Comparison of ENCODE assay signal across 16 cellular contexts in genomic region chr11:70028147-70028855, GRCh38. TPM values are rescaled to one million over a fixed set of nuclear protein-coding genes. Genes with fewer than 3 reads are reported as not detected.
DNase-seq lines count a peak whose midpoint lies in the region; ATAC-seq and TF ChIP-seq lines count a peak whose summit lies in the region.
"Had no signal": no experiment of that assay in that cellular context is flagged by ENCODE, and none has a peak within 500 bp of the region (broad histone marks: within the 10 kb centered on the region; RNA-seq: fewer than 3 reads in every experiment).

No MANE protein-coding gene starts in this region.

- no peak overlapping the region for H2AFZ ChIP-seq in mammary epithelial cell (ENCODE audit: low read depth, low read length)

- in situ Hi-C loops in GM13976 (cut with MboI; ENCODE audit: low sequenced_read_pairs, unreplicated experiment) (no loop called here), mammary epithelial cell (cut with MboI; ENCODE audit: low sequenced_read_pairs in 2 of 2) (no loop called here)

- CTCF ChIA-PET in mammary epithelial cell (lab: Charles Lee; ENCODE audit: low non-redundant PET): no interaction called here

- TF ChIP-seq CTCF in right atrium auricular region (IDR thresholded peaks at IDR 0.05) (no peak), coronary artery (IDR thresholded peaks at IDR 0.05) (no peak), GM13976 (IDR thresholded peaks at IDR 0.05; ENCODE audit: borderline replicate concordance, control extremely low read depth, extremely low read depth, insufficient read depth, missing control alignments) (no peak), mammary epithelial cell (conservative IDR thresholded peaks at IDR 0.05 in 1 of 2, IDR thresholded peaks at IDR 0.05 in 1 of 2; ENCODE audit: extremely low read depth in 1 of 2, insufficient read depth in 1 of 2, low read depth in 1 of 2, low read length in 2 of 2) (no peak)

- BruUV-seq in mammary epithelial cell (replicated peaks; lab: Mats Ljungman, UMichigan): no TSS peak

- no peaks in the 10 kb centered on the region for H4K20me1 ChIP-seq in mammary epithelial cell (ENCODE audit: insufficient read depth, low read length)
- H4K20me1 ChIP-seq: BLaER1 had no signal

- intact Hi-C loops in cardiac septum (cut with DNase I) (no loop called here), mammary epithelial cell (cut with micrococcal nuclease) (no loop called here)

- dilution Hi-C loops in mammary epithelial cell (cut with HindIII; ENCODE audit: low sequenced_read_pairs): no loop called here

- H3K4me2 ChIP-seq in mammary epithelial cell (ENCODE audit: insufficient read depth, low read depth, low read length): no peak overlapping the region

- H3K27me3 ChIP-seq in right atrium auricular region (no peaks in the 10 kb centered on the region), mammary epithelial cell (ENCODE audit: insufficient read depth, low read length) (no peaks in the 10 kb centered on the region)
- H3K27me3 ChIP-seq: BLaER1 had no signal

- DNase-seq in cardiac septum (ENCODE audit: low spot score) (peak; percentile 36), right atrium auricular region (ENCODE audit: low spot score) (no peak), coronary artery (ENCODE audit: low spot score) (peak; percentile 57), left lobe of liver (ENCODE audit: low spot score) (peak; percentile 47), ureter (ENCODE audit: low spot score) (peak; percentile 22), GM13976 (ENCODE audit: low spot score) (no peak), mammary epithelial cell (no peak)
- DNase-seq: 8988T; CD4-positive, alpha-beta memory T cell; DMS153; GDM1; GOT3 had no signal

- no peak overlapping the region for H3K4me3 ChIP-seq in right atrium auricular region
- no peak overlapping the region for H3K4me3 ChIP-seq in coronary artery
- H3K4me3 ChIP-seq in mammary epithelial cell (replicated peaks in 1 of 3; ENCODE audit: insufficient read depth in 1 of 3, low read depth in 2 of 3, low read length in 3 of 3): no peak overlapping the region
- H3K4me3 ChIP-seq: BLaER1, HAP-1 had no signal

- no peak overlapping the region for H3K27ac ChIP-seq in right atrium auricular region
- no peak overlapping the region for H3K27ac ChIP-seq in coronary artery
- no peak overlapping the region for H3K27ac ChIP-seq in mammary epithelial cell (ENCODE audit: insufficient read depth, low read depth, low read length)

- no peak overlapping the region for H3K9ac ChIP-seq in mammary epithelial cell (ENCODE audit: insufficient read depth, low read length)

- no peaks in the 10 kb centered on the region for H3K9me3 ChIP-seq in right atrium auricular region
- no peaks in the 10 kb centered on the region for H3K9me3 ChIP-seq in mammary epithelial cell (replicated peaks; ENCODE audit: insufficient read depth, low read length)
- H3K9me3 ChIP-seq: HAP-1 had no signal

- peaks cover 0 to 11% of the 10 kb centered on the region in 2 donors for H3K4me1 ChIP-seq in right atrium auricular region
- peaks cover 6% of the 10 kb centered on the region for H3K4me1 ChIP-seq in mammary epithelial cell (ENCODE audit: insufficient read depth, low read length)
- H3K4me1 ChIP-seq: HAP-1 had no signal

- H3K36me3 ChIP-seq in right atrium auricular region: no peaks in the 10 kb centered on the region
- no peaks in the 10 kb centered on the region for H3K36me3 ChIP-seq in mammary epithelial cell (ENCODE audit: insufficient read depth, low read length)
- H3K36me3 ChIP-seq: BLaER1, HAP-1 had no signal

- ATAC-seq in left lobe of liver: peak; percentile 21
- no peak for ATAC-seq in GM18520 (IDR thresholded peaks at IDR 0.05; ENCODE audit: unreplicated experiment)

- WGBS in mammary epithelial cell (ENCODE audit: low coverage, missing lambda C conversion rate): 89% methylated on average over 8 of the region's 12 CpGs

- peaks cover 11% of the 10 kb centered on the region for H3K79me2 ChIP-seq in mammary epithelial cell (ENCODE audit: insufficient read depth, low read length)

RNA-seq across cellular contexts. Expression of gene ANO1, which starts 49.8 kb away (rescaled TPM):
- total RNA-seq in cardiac septum (18.4 TPM), right atrium auricular region (10 to 100 TPM; 10.2 to 29.4 TPM), left lobe of liver (260 TPM), ureter (75.5 TPM), mammary epithelial cell (100 to 1,000 TPM in 1 of 2 donors, 10 to 100 TPM in 1; 54.3 to 181 TPM)
- polyA plus RNA-seq in mammary epithelial cell: 147 TPM
- 191 TPM for polyA minus RNA-seq in mammary epithelial cell
- total RNA-seq: CD4-positive, alpha-beta memory T cell had no signal
- polyA plus RNA-seq: CD14-positive monocyte; CD4-positive, alpha-beta memory T cell had no signal

Comparison
In these comparisons a context has a peak if more than half of its experiments do, and no peak if none do; other contexts are left out.
1. DNase-seq: peak in cardiac septum (single experiment), coronary artery (single experiment), left lobe of liver (single experiment) and ureter (single experiment); none in right atrium auricular region (single experiment), GM13976 (single experiment) and mammary epithelial cell (single experiment).